ENCODE assay signal across 8 cellular contexts in genomic region chr2:98479959-98480524, GRCh38. TPM values are rescaled to one million over a fixed set of nuclear protein-coding genes. Genes with fewer than 3 reads are reported as not detected.
DNase-seq lines count a peak whose midpoint lies in the region; ATAC-seq and TF ChIP-seq lines count a peak whose summit lies in the region.

No MANE protein-coding gene starts in this region.

- H3K9me3 ChIP-seq in Karpas-422 (ENCODE audit: low read length) (no peaks in the 10 kb centered on the region), WERI-Rb-1 (ENCODE audit: severe bottlenecking) (no peaks in the 10 kb centered on the region), esophagus muscularis mucosa (no peaks in the 10 kb centered on the region)

- intact Hi-C loops in esophagus muscularis mucosa (cut with DNase I), result no loop called here

- TF ChIP-seq EP300 in esophagus muscularis mucosa (IDR thresholded peaks at IDR 0.05), result no peak

- H3K27me3 ChIP-seq in Karpas-422 (ENCODE audit: low read length), result no peaks in the 10 kb centered on the region
- no peaks in the 10 kb centered on the region for H3K27me3 ChIP-seq in WERI-Rb-1 (ENCODE audit: insufficient read depth, low read depth, severe bottlenecking)
- H3K27me3 ChIP-seq in esophagus muscularis mucosa, result no peaks in the 10 kb centered on the region

- no peak overlapping the region for H2AFZ ChIP-seq in Karpas-422 (ENCODE audit: low read length)

- H3K27ac ChIP-seq in Karpas-422 (ENCODE audit: low read length) (no peak overlapping the region), WERI-Rb-1 (peak overlapping the region; percentile 16; the same call in 1 of the 2 replicates), esophagus muscularis mucosa (replicated peaks in 1 of 4) (peak overlapping the region; percentile 2 to 49 (median 16))

- no peaks in the 10 kb centered on the region for H3K36me3 ChIP-seq in Karpas-422 (ENCODE audit: insufficient read depth, low read length)
- no peaks in the 10 kb centered on the region for H3K36me3 ChIP-seq in WERI-Rb-1
- no peaks in the 10 kb centered on the region for H3K36me3 ChIP-seq in esophagus muscularis mucosa

- H3K9me2 ChIP-seq in Karpas-422 (replicated peaks; ENCODE audit: insufficient read depth, low read length), result no peaks in the 10 kb centered on the region

- no peaks in the 10 kb centered on the region for H3K79me2 ChIP-seq in Karpas-422 (ENCODE audit: low read length)

- ATAC-seq in GM18511 (IDR thresholded peaks at IDR 0.05; ENCODE audit: unreplicated experiment) (peak; percentile 41), HG02870 (IDR thresholded peaks at IDR 0.05; ENCODE audit: unreplicated experiment) (no peak)

- TF ChIP-seq CTCF in WERI-Rb-1 (IDR thresholded peaks at IDR 0.05; ENCODE audit: low read depth, low read length) (no peak), esophagus muscularis mucosa (IDR thresholded peaks at IDR 0.05) (no peak)

- WGBS in esophagus muscularis mucosa, result 33% methylated on average over 4 of the region's 4 CpGs

- no peak for TF ChIP-seq POLR2A in esophagus muscularis mucosa (IDR thresholded peaks at IDR 0.05; ENCODE audit: low read depth)

- H3K4me1 ChIP-seq in Karpas-422 (ENCODE audit: low read length) (peaks cover 91% of the 10 kb centered on the region), esophagus muscularis mucosa (peaks cover 60 to 99% (median 82%) of the 10 kb centered on the region in 4 donors)

- DNase-seq in AG08395 (ENCODE audit: low spot score), result peak; percentile 74
- DNase-seq in Karpas-422, result peak; percentile 76
- DNase-seq in WERI-Rb-1, result peak; percentile 39
- DNase-seq in esophagus muscularis mucosa (ENCODE audit: extremely low spot score), result no peak
- peak; percentile 71 for DNase-seq in putamen (ENCODE audit: low spot score)
- no peak for DNase-seq in NAMALWA (ENCODE audit: low spot score)

- H3K9ac ChIP-seq in Karpas-422 (ENCODE audit: low read length), result no peak overlapping the region

- H3K4me3 ChIP-seq in Karpas-422 (ENCODE audit: low read length) (no peak overlapping the region), WERI-Rb-1 (ENCODE audit: low read depth, low read length) (no peak overlapping the region), esophagus muscularis mucosa (no peak overlapping the region)

- peak overlapping the region; percentile 45 for H3K4me2 ChIP-seq in Karpas-422 (ENCODE audit: low read depth, low read length, poor library complexity, severe bottlenecking)

- H4K20me1 ChIP-seq in Karpas-422 (ENCODE audit: insufficient read depth, low read depth, low read length), result peaks cover 67% of the 10 kb centered on the region; the same call in 1 of the 2 replicates

RNA-seq across cellular contexts. Expression of gene INPP4A, which starts 35.4 kb away (rescaled TPM):
- 5.3 and 7.9 TPM in 2 replicates for total RNA-seq in Karpas-422 (2014; rRNA removed; shearing (Covaris generic); ENCODE audit: low replicate concordance)
- 10 to 100 TPM; 30.7 to 58.9 (median 39.4) TPM for total RNA-seq in esophagus muscularis mucosa

Comparison
In these comparisons a context has a peak if more than half of its experiments do, and no peak if none do; other contexts are left out.
1. DNase-seq: peak in AG08395 (single experiment), Karpas-422 (single experiment), WERI-Rb-1 (single experiment) and putamen (single experiment); none in esophagus muscularis mucosa (single experiment) and NAMALWA (single experiment).